Comparison of ENCODE assay signal across 18 cellular contexts in the genomic region with DNA sequence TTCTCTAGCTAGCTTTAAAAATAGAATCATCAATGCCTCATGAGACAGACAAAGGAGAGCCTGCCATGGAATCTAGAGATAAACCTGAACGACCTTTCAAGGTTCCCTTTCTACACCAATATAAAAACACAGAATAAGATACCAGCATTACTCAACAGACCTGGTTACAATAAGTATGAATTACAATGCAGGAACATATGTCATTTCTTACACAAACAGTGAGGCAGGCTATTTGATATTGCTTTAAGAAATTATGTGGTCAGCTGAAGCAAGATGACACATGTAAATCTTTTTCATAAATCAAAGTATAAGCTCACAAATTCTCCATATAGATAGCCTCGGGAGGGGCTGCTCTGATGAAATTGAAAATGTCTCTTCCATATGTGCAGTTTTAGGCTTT. TPM values are rescaled to one million over a fixed set of nuclear protein-coding genes. Genes with fewer than 3 reads are reported as not detected.
DNase-seq lines count a peak whose midpoint lies in the region; ATAC-seq and TF ChIP-seq lines count a peak whose summit lies in the region.
"Had no signal": no experiment of that assay in that cellular context is flagged by ENCODE, and none has a peak within 500 bp of the region (broad histone marks: within the 10 kb centered on the region; RNA-seq: fewer than 3 reads in every experiment).

No MANE protein-coding gene starts in this region.

- H3K36me3 ChIP-seq in mammary epithelial cell (ENCODE audit: insufficient read depth, low read length) = no peaks in the 10 kb centered on the region

- H3K4me3 ChIP-seq in mammary epithelial cell (replicated peaks in 1 of 3; ENCODE audit: insufficient read depth in 1 of 3, low read depth in 2 of 3, low read length in 3 of 3) = no peak overlapping the region
- H3K4me3 ChIP-seq: A549 had no signal

- no peaks in the 10 kb centered on the region for H3K27me3 Mint-ChIP-seq in activated CD8-positive, alpha-beta T cell treated with anti-CD3 and anti-CD28 coated beads for 36 hours
- peaks cover 12% of the 10 kb centered on the region for H3K27me3 Mint-ChIP-seq in T-helper 2 cell treated with Interferon-gamma antibody and Interleukin-4, amounts not matched to agents 5 μg/mL and 100 μg/mL, for 36 hours (ENCODE audit: low read depth)
- H3K27me3 Mint-ChIP-seq: CD4-positive, alpha-beta T cell had no signal

- CTCF ChIA-PET in mammary epithelial cell (lab: Charles Lee; ENCODE audit: low non-redundant PET) = interaction anchor here (0.6 kb wide), 1 partner anchor 50 kb away, joined by 3 read pairs; no protein-coding TSS in a partner anchor
- CTCF ChIA-PET in activated CD8-positive, alpha-beta T cell treated with anti-CD3 and anti-CD28 coated beads for 36 hours (lab: Charles Lee) = no interaction called here

- no peak overlapping the region for H3K4me3 Mint-ChIP-seq in activated CD8-positive, alpha-beta T cell treated with anti-CD3 and anti-CD28 coated beads for 36 hours
- no peak overlapping the region for H3K4me3 Mint-ChIP-seq in T-helper 2 cell treated with Interferon-gamma antibody and Interleukin-4, amounts not matched to agents 5 μg/mL and 100 μg/mL, for 36 hours
- H3K4me3 Mint-ChIP-seq: CD4-positive, alpha-beta T cell; H9 had no signal

- H3K27ac ChIP-seq in mammary epithelial cell (ENCODE audit: insufficient read depth, low read depth, low read length) (no peak overlapping the region), foreskin keratinocyte (no peak overlapping the region)
- H3K27ac ChIP-seq: 22Rv1, A549, C4-2B had no signal

- dilution Hi-C loops in mammary epithelial cell (cut with HindIII; ENCODE audit: low sequenced_read_pairs) = no loop called here

- in situ Hi-C loops in mammary epithelial cell (cut with MboI; ENCODE audit: low sequenced_read_pairs in 2 of 2) = no loop called here

- no peak overlapping the region for H3K27ac Mint-ChIP-seq in activated CD8-positive, alpha-beta T cell treated with anti-CD3 and anti-CD28 coated beads for 36 hours
- no peak overlapping the region for H3K27ac Mint-ChIP-seq in T-helper 2 cell treated with Interferon-gamma antibody and Interleukin-4, amounts not matched to agents 5 μg/mL and 100 μg/mL, for 36 hours
- H3K27ac Mint-ChIP-seq: CD4-positive, alpha-beta T cell had no signal

- H2AFZ ChIP-seq in mammary epithelial cell (ENCODE audit: low read depth, low read length) = no peak overlapping the region

- no peak overlapping the region for H3K4me2 ChIP-seq in mammary epithelial cell (ENCODE audit: insufficient read depth, low read depth, low read length)
- H3K4me2 ChIP-seq: A549 had no signal

- H3K36me3 Mint-ChIP-seq in activated CD8-positive, alpha-beta T cell treated with anti-CD3 and anti-CD28 coated beads for 36 hours (ENCODE audit: low read depth) = no peaks in the 10 kb centered on the region
- H3K36me3 Mint-ChIP-seq in T-helper 2 cell treated with Interferon-gamma antibody and Interleukin-4, amounts not matched to agents 5 μg/mL and 100 μg/mL, for 36 hours (ENCODE audit: low read depth) = peaks cover 2% of the 10 kb centered on the region

- DNase-seq in DMS 273 (lab: John Stamatoyannopoulos, UW; ENCODE audit: unreplicated experiment) (peak; percentile 15), DMS 273 treated with DMSO at 0.1 percent for 48 hours (lab: John Stamatoyannopoulos, UW) (no peak), NCI-H526 treated with DMSO at 0.1 percent for 48 hours (lab: John Stamatoyannopoulos, UW) (peak; percentile 75), mammary epithelial cell (peak; percentile 5), foreskin keratinocyte (peak; percentile 6 to 18)
- DNase-seq in activated CD8-positive, alpha-beta T cell treated with anti-CD3 and anti-CD28 coated beads for 36 hours = no peak
- DNase-seq in stimulated activated naive CD8-positive, alpha-beta T cell treated with anti-CD3 and anti-CD28 coated beads, Interleukin-15, Interleukin-2, amounts not matched to agents 100 U/mL and 50 U/mL, for 24 hours = no peak
- no peak for DNase-seq in T-helper 2 cell treated with Interferon-gamma antibody and Interleukin-4, amounts not matched to agents 5 μg/mL and 100 μg/mL, for 36 hours (ENCODE audit: low spot score)
- DNase-seq: AML-193; Caco-2; CD4-positive, alpha-beta T cell; DMS79 treated with DMSO at 0.1 percent for 48 hours; GF-D8; GOT3; H9 had no signal

- H3K4me1 Mint-ChIP-seq in activated CD8-positive, alpha-beta T cell treated with anti-CD3 and anti-CD28 coated beads for 36 hours (ENCODE audit: low read depth) = peaks cover 3% of the 10 kb centered on the region
- H3K4me1 Mint-ChIP-seq in T-helper 2 cell treated with Interferon-gamma antibody and Interleukin-4, amounts not matched to agents 5 μg/mL and 100 μg/mL, for 36 hours (ENCODE audit: low read depth) = peaks cover 11% of the 10 kb centered on the region

- H3K9me3 ChIP-seq in mammary epithelial cell (replicated peaks; ENCODE audit: insufficient read depth, low read length) = no peaks in the 10 kb centered on the region
- H3K9me3 ChIP-seq: A549, Caco-2 had no signal

- no peaks in the 10 kb centered on the region for H3K9me3 Mint-ChIP-seq in activated CD8-positive, alpha-beta T cell treated with anti-CD3 and anti-CD28 coated beads for 36 hours
- no peaks in the 10 kb centered on the region for H3K9me3 Mint-ChIP-seq in T-helper 2 cell treated with Interferon-gamma antibody and Interleukin-4, amounts not matched to agents 5 μg/mL and 100 μg/mL, for 36 hours
- H3K9me3 Mint-ChIP-seq: CD4-positive, alpha-beta T cell; H9 had no signal

- no peaks in the 10 kb centered on the region for H3K79me2 ChIP-seq in mammary epithelial cell (ENCODE audit: insufficient read depth, low read length)

- no peak overlapping the region for H3K9ac ChIP-seq in mammary epithelial cell (ENCODE audit: insufficient read depth, low read length)

- POLR2A ChIA-PET in activated CD8-positive, alpha-beta T cell treated with anti-CD3 and anti-CD28 coated beads for 36 hours (lab: Charles Lee) = no interaction called here

- WGBS in mammary epithelial cell (ENCODE audit: low coverage, missing lambda C conversion rate) = 48% methylated on average over 2 of the region's 2 CpGs

- H3K4me1 ChIP-seq in mammary epithelial cell (ENCODE audit: insufficient read depth, low read length) = no peaks in the 10 kb centered on the region
- no peaks in the 10 kb centered on the region for H3K4me1 ChIP-seq in foreskin keratinocyte
- H3K4me1 ChIP-seq: A549 had no signal

- no peak for ATAC-seq in foreskin keratinocyte
- ATAC-seq in activated CD8-positive, alpha-beta T cell treated with anti-CD3 and anti-CD28 coated beads for 36 hours = no peak
- ATAC-seq in stimulated activated naive CD8-positive, alpha-beta T cell treated with anti-CD3 and anti-CD28 coated beads, Interleukin-15, Interleukin-2, amounts not matched to agents 100 U/mL and 50 U/mL, for 24 hours = no peak
- ATAC-seq: A549 had no signal

- TF ChIP-seq CTCF in mammary epithelial cell (conservative IDR thresholded peaks at IDR 0.05 in 1 of 2, IDR thresholded peaks at IDR 0.05 in 1 of 2; ENCODE audit: extremely low read depth in 1 of 2, insufficient read depth in 1 of 2, low read depth in 1 of 2, low read length in 2 of 2) (no peak), foreskin keratinocyte (conservative IDR thresholded peaks at IDR 0.05) (no peak)
- TF ChIP-seq CTCF in activated CD8-positive, alpha-beta T cell treated with anti-CD3 and anti-CD28 coated beads for 36 hours (IDR thresholded peaks at IDR 0.05) = no peak

- no TSS peak for BruUV-seq in mammary epithelial cell (replicated peaks; lab: Mats Ljungman, UMichigan)

- intact Hi-C loops in mammary epithelial cell (cut with micrococcal nuclease) = no loop called here
- intact Hi-C loops in activated CD8-positive, alpha-beta T cell treated with anti-CD3 and anti-CD28 coated beads for 36 hours (cut with micrococcal nuclease) = no loop called here

- no peaks in the 10 kb centered on the region for H4K20me1 ChIP-seq in mammary epithelial cell (ENCODE audit: insufficient read depth, low read length)

- H3K27me3 ChIP-seq in mammary epithelial cell (ENCODE audit: insufficient read depth, low read length) (no peaks in the 10 kb centered on the region), foreskin keratinocyte (peaks cover 9% of the 10 kb centered on the region)

RNA-seq across cellular contexts. Expression of gene SOS1, which starts 54.5 kb away (rescaled TPM):
- 10 to 100 TPM; 23.7 to 29.1 TPM for total RNA-seq in mammary epithelial cell
- 15.1 TPM for polyA plus RNA-seq in mammary epithelial cell
- 71.3 TPM for polyA minus RNA-seq in mammary epithelial cell
- 18.4 and 21.1 TPM in 2 replicates for total RNA-seq in foreskin keratinocyte
- polyA plus RNA-seq in foreskin keratinocyte = 2.9 and 3.3 TPM in 2 replicates
- 10 to 100 TPM; 43.6 to 56.8 TPM for total RNA-seq in activated CD8-positive, alpha-beta T cell treated with anti-CD3 and anti-CD28 coated beads for 36 hours

Comparison
In these comparisons a context has a peak if more than half of its experiments do, and no peak if none do; other contexts are left out.
1. DNase-seq: peak in DMS 273 (single experiment), NCI-H526 treated with DMSO at 0.1 percent for 48 hours (single experiment), mammary epithelial cell (single experiment) and foreskin keratinocyte (2 of 2); none in DMS 273 treated with DMSO at 0.1 percent for 48 hours (single experiment), activated CD8-positive, alpha-beta T cell treated with anti-CD3 and anti-CD28 coated beads for 36 hours (single experiment), stimulated activated naive CD8-positive, alpha-beta T cell treated with anti-CD3 and anti-CD28 coated beads, Interleukin-15, Interleukin-2, amounts not matched to agents 100 U/mL and 50 U/mL, for 24 hours (single experiment) and T-helper 2 cell treated with Interferon-gamma antibody and Interleukin-4, amounts not matched to agents 5 μg/mL and 100 μg/mL, for 36 hours (single experiment).